In the genomic region with DNA sequence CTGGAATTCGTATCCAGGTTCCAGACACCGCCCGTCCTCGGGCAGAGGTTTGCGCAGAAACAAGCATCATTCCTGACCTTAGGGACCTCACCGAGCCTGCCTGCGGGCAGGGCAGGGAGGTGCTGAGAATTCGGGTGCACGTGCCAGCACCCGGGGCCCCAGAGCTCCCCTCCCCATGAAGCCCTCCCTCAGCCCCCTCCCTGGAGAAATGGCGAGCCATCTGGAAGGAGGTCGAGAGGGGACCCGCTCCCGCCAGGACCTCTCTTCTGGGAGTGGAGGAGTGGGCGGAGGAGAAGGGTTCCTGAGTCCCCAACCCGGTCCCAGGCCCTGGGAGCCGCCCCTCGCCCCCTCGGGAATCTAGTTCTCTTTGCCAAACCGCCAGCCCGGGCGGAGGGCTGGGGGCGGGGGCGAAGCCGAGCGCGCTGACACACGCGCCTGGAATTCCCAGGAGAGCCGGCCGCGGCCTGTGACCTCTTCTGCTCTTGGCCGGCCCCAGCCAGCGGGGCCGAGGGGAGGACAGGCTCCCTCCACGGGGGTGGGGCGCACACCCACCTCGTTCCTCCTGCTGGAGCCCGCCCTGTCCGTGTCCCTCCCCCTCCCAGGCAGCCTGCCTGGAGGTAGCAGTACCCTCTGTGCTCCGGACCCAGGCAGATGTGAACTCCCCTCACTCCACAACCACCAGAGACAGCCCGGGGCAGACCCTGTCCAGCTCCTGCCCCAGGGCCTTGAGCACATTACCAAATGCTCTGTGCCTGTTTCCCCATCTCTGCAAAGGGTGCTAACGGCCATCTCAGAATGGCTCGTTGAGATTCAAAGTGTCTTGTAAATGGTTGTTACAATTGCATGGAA, we compare ENCODE assay signal across 9 cellular contexts. TPM values are rescaled to one million over a fixed set of nuclear protein-coding genes. Genes with fewer than 3 reads are reported as not detected.
DNase-seq lines count a peak whose midpoint lies in the region; FAIRE-seq lines count a peak whose summit lies in the region.
"Had no signal": no experiment of that assay in that cellular context is flagged by ENCODE, and none has a peak within 500 bp of the region (broad histone marks: within the 10 kb centered on the region; RNA-seq: fewer than 3 reads in every experiment).

No MANE protein-coding gene starts in this region.

- 3 to 4% methylated on average over 23 to 33 of the region's 44 CpGs for WGBS in mesodermal cell (ENCODE audit: insufficient coverage in 2 of 2), 2 experiments

- peaks cover 25% of the 10 kb centered on the region for H3K4me1 ChIP-seq in mesodermal cell (ENCODE audit: control insufficient read depth, insufficient read depth, low read length, poor library complexity, severe bottlenecking)

- peak overlapping the region; percentile 89 for H3K27ac ChIP-seq in mesodermal cell (ENCODE audit: low read depth, low read length, severe bottlenecking)

- peak; percentile 54 for DNase-seq in D341Med (ENCODE audit: low spot score)
- peak; percentile 88 for DNase-seq in NCI-H2171 (lab: John Stamatoyannopoulos, UW)
- DNase-seq in dermis blood vessel endothelial cell = peak; percentile 38
- no peak for DNase-seq in GM19239 (ENCODE audit: insufficient read length, low spot score)
- DNase-seq in KG1 (lab: John Stamatoyannopoulos, UW) = no peak
- DNase-seq in hippocampal formation (lab: John Stamatoyannopoulos, UW) = no peak
- no peak for DNase-seq in anterior cingulate cortex (lab: John Stamatoyannopoulos, UW)

- H3K9me3 ChIP-seq in mesodermal cell (ENCODE audit: control insufficient read depth, low read length) = no peaks in the 10 kb centered on the region

- no peak for FAIRE-seq in GM19239 (lab: Jason Lieb, UNC)

- H3K36me3 ChIP-seq in mesodermal cell (ENCODE audit: control insufficient read depth, insufficient read depth, low read length) = no peaks in the 10 kb centered on the region

- H3K4me3 ChIP-seq in mesodermal cell (ENCODE audit: extremely low read depth, insufficient read depth, low read length, poor library complexity, severe bottlenecking) = peak overlapping the region; percentile 47

RNA-seq across cellular contexts. Expression of a gene that starts 23.0 kb away (rescaled TPM):
- 0.09 and 0.85 TPM in 2 replicates for total RNA-seq in dermis blood vessel endothelial cell
- polyA plus RNA-seq in mesodermal cell (2013, experiment 1 of 2) = 0.59 TPM
- 0.86 TPM for polyA plus RNA-seq in mesodermal cell (2013, experiment 2 of 2)
- polyA plus RNA-seq: neural cell had no signal

Comparison
In these comparisons a context has a peak if more than half of its experiments do, and no peak if none do; other contexts are left out.
1. DNase-seq: peak in D341Med (single experiment), NCI-H2171 (single experiment) and dermis blood vessel endothelial cell (single experiment); none in GM19239 (single experiment), KG1 (single experiment), hippocampal formation (0 of 2) and anterior cingulate cortex (0 of 58).